10 cellular contexts compared by ENCODE assay signal in the genomic region with DNA sequence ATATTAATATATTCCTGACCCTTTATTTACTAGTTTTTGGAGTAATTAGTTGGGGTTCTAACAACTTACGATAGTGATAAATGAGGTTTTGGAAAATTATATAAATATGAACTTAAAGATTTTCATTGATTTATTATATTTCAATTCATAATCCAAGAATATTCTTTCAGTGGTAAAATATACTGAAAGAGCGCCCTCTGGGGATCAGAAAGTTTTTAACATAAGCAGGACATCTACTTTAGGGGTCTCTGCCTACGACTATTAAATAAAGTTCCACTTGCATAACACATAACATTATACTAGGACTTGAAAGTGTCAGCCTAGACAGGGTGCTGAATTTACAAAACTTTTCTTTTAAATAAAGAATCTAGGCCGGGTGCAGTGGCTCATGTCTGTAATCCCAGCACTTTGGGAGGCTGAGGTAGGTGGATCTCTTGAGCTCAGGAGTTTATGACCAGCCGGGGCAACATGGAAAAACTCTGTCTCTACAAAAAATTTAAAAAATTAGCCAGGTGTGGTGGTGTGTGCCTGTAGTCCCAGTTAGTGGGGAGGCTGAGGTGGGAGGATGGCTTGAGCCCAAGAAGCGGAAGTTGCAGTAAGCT. TPM values are rescaled to one million over a fixed set of nuclear protein-coding genes. Genes with fewer than 3 reads are reported as not detected.
DNase-seq lines count a peak whose midpoint lies in the region; ATAC-seq, FAIRE-seq and TF ChIP-seq lines count a peak whose summit lies in the region.
"Had no signal": no experiment of that assay in that cellular context is flagged by ENCODE, and none has a peak within 500 bp of the region (broad histone marks: within the 10 kb centered on the region; RNA-seq: fewer than 3 reads in every experiment).

No MANE protein-coding gene starts in this region.

- peak; percentile 70 for TF ChIP-seq CTCF in CD4-positive, alpha-beta T cell (IDR thresholded peaks at IDR 0.05)
- TF ChIP-seq CTCF in astrocyte (IDR thresholded peaks at IDR 0.05; ENCODE audit: insufficient read depth, low read depth, low read length) (peak; percentile 51), liver (IDR thresholded peaks at IDR 0.05; ENCODE audit: low read depth, low read length, missing input control) (peak; percentile 30)

- intact Hi-C loops in CD4-positive, alpha-beta T cell (cut with DNase I, micrococcal nuclease) = no loop called here

- ATAC-seq in CD4-positive, alpha-beta T cell (ENCODE audit: poor library complexity) = no peak
- ATAC-seq in GM21360 (IDR thresholded peaks at IDR 0.05; ENCODE audit: unreplicated experiment) (no peak), GM18907 (IDR thresholded peaks at IDR 0.05; ENCODE audit: unreplicated experiment) (no peak)

- peak overlapping the region; percentile 44 for H3K27ac Mint-ChIP-seq in CD4-positive, alpha-beta T cell
- no peak overlapping the region for H3K27ac Mint-ChIP-seq in astrocyte (ENCODE audit: unreplicated experiment)

- peaks cover 83% of the 10 kb centered on the region for H3K36me3 Mint-ChIP-seq in CD4-positive, alpha-beta T cell (ENCODE audit: low read depth)
- H3K36me3 Mint-ChIP-seq in astrocyte (ENCODE audit: low read depth, unreplicated experiment) = peaks cover 2% of the 10 kb centered on the region

- no peaks in the 10 kb centered on the region for H3K27me3 Mint-ChIP-seq in CD4-positive, alpha-beta T cell
- H3K27me3 Mint-ChIP-seq in astrocyte (ENCODE audit: low read depth, unreplicated experiment) = no peaks in the 10 kb centered on the region

- peaks cover 40% of the 10 kb centered on the region for H3K4me1 Mint-ChIP-seq in CD4-positive, alpha-beta T cell (ENCODE audit: low read depth)
- H3K4me1 Mint-ChIP-seq in astrocyte (ENCODE audit: low read depth, unreplicated experiment) = peaks cover 12% of the 10 kb centered on the region

- CTCF ChIA-PET in CD4-positive, alpha-beta T cell (lab: Charles Lee) = interaction anchor here (0.6 to 1.3 kb wide), 5 partner anchors 9 to 178 kb away, joined by 3 read pairs; partner anchors contain the start of gene RFWD3

- H3K4me1 ChIP-seq in astrocyte (ENCODE audit: insufficient read depth, low read length) = peaks cover 11% of the 10 kb centered on the region
- peaks cover 0 to 10% (median 3%) of the 10 kb centered on the region in 4 donors for H3K4me1 ChIP-seq in liver (ENCODE audit: control insufficient read depth in 4 of 4, insufficient read depth in 4 of 4, low read length in 3 of 4)

- no peak overlapping the region for H3K4me2 ChIP-seq in astrocyte (ENCODE audit: low read length)

- peaks cover 32% of the 10 kb centered on the region for H4K20me1 ChIP-seq in astrocyte (ENCODE audit: insufficient read depth, low read length)

- H3K36me3 ChIP-seq in astrocyte (ENCODE audit: insufficient read depth, low read length) = peaks cover 31% of the 10 kb centered on the region
- H3K36me3 ChIP-seq in liver (ENCODE audit: control insufficient read depth in 4 of 4, insufficient read depth in 3 of 4, low read depth in 1 of 4, low read length in 3 of 4) = peaks cover 0 to 9% (median 2%) of the 10 kb centered on the region in 4 donors

- H3K79me2 ChIP-seq in astrocyte (ENCODE audit: insufficient read depth, low read length) = peaks cover 73% of the 10 kb centered on the region

- no peaks in the 10 kb centered on the region for H3K27me3 ChIP-seq in CD4-positive, alpha-beta T cell (ENCODE audit: control insufficient read depth, insufficient read depth, low read length)
- no peaks in the 10 kb centered on the region for H3K27me3 ChIP-seq in astrocyte (ENCODE audit: insufficient read depth, low read length)
- no peaks in the 10 kb centered on the region for H3K27me3 ChIP-seq in liver (ENCODE audit: control insufficient read depth in 4 of 4, insufficient read depth in 4 of 4, low read length in 3 of 4)

- peak; percentile 61 to 67 for TF ChIP-seq RAD21 in liver (IDR thresholded peaks at IDR 0.05)

- H2AFZ ChIP-seq in astrocyte (ENCODE audit: low read depth, low read length) = no peak overlapping the region

- H3K4me3 Mint-ChIP-seq in CD4-positive, alpha-beta T cell = no peak overlapping the region
- H3K4me3 Mint-ChIP-seq in astrocyte (ENCODE audit: unreplicated experiment) = no peak overlapping the region

- POLR2A ChIA-PET in CD4-positive, alpha-beta T cell (lab: Charles Lee) = interaction anchor here (1.5 kb wide), 1 partner anchor 50 kb away, joined by 4 read pairs; no protein-coding TSS in a partner anchor

- H3K9ac ChIP-seq in astrocyte (ENCODE audit: low read length) (no peak overlapping the region), liver (ENCODE audit: low read depth in 1 of 2, low read length in 2 of 2) (no peak overlapping the region)

- H3K4me3 ChIP-seq in astrocyte (ENCODE audit: insufficient read depth, low read depth, low read length) = no peak overlapping the region
- H3K4me3 ChIP-seq in liver (ENCODE audit: low read depth in 1 of 3, low read length in 3 of 3) = no peak overlapping the region

- H3K27ac ChIP-seq in CD4-positive, alpha-beta T cell (ENCODE audit: low read depth, low read length) = no peak overlapping the region
- no peak overlapping the region for H3K27ac ChIP-seq in astrocyte (ENCODE audit: low read depth, low read length)
- no peak overlapping the region for H3K27ac ChIP-seq in liver (ENCODE audit: low read depth in 1 of 2, low read length in 2 of 2)

- FAIRE-seq in astrocyte (lab: Jason Lieb, UNC) = no peak
- FAIRE-seq: colon had no signal

- no peaks in the 10 kb centered on the region for H3K9me3 Mint-ChIP-seq in CD4-positive, alpha-beta T cell
- no peaks in the 10 kb centered on the region for H3K9me3 Mint-ChIP-seq in astrocyte (ENCODE audit: unreplicated experiment)

- DNase-seq in CD4-positive, alpha-beta T cell = no peak
- DNase-seq in HT-29 (ENCODE audit: low spot score) = peak; percentile 22
- DNase-seq in astrocyte (ENCODE audit: low read depth) = no peak
- DNase-seq in iPS-NIHi7 (ENCODE audit: extremely low spot score) = no peak
- DNase-seq in activated CD4-positive, CD25-positive, alpha-beta regulatory T cell (lab: John Stamatoyannopoulos, UW) = no peak
- DNase-seq: NCI-H2107 had no signal

- no peaks in the 10 kb centered on the region for H3K9me3 ChIP-seq in CD4-positive, alpha-beta T cell (ENCODE audit: control insufficient read depth, low read length)
- H3K9me3 ChIP-seq in astrocyte (ENCODE audit: insufficient read depth, low read depth, low read length) = no peaks in the 10 kb centered on the region
- no peaks in the 10 kb centered on the region for H3K9me3 ChIP-seq in liver (ENCODE audit: control insufficient read depth in 4 of 4, low read length in 3 of 4)

- 79% methylated on average over 6 of the region's 6 CpGs for WGBS in liver

TF ChIP-seq in liver, 16 proteins besides CTCF, POLR2A, EP300 and RAD21:
- TF ChIP-seq FOXA1 (IDR thresholded peaks at IDR 0.05) = no peak
- TF ChIP-seq RXRA (IDR thresholded peaks at IDR 0.05) = no peak
- no peak for TF ChIP-seq SP1 (IDR thresholded peaks at IDR 0.05)
- no peak for TF ChIP-seq EGR1 (IDR thresholded peaks at IDR 0.05; ENCODE audit: low read depth in 2 of 2)
- TF ChIP-seq TAF1 (conservative IDR thresholded peaks at IDR 0.05) = no peak
- no peak for TF ChIP-seq HNF4G (IDR thresholded peaks at IDR 0.05)
- no peak for TF ChIP-seq REST (IDR thresholded peaks at IDR 0.05)
- no peak for TF ChIP-seq MAX (IDR thresholded peaks at IDR 0.05)
- no peak for TF ChIP-seq JUND (IDR thresholded peaks at IDR 0.05)

RNA-seq across cellular contexts. Expression of gene RFWD3, which starts 15.6 kb away (rescaled TPM):
- 10 to 100 TPM; 44.9 to 47.0 TPM for total RNA-seq in CD4-positive, alpha-beta T cell
- 42.5 and 52.4 TPM in 2 replicates for total RNA-seq in HT-29 (2014; rRNA removed; shearing (Covaris generic))
- total RNA-seq in astrocyte (32.2 and 34.3 TPM in 2 replicates), liver (10 to 100 TPM; 14.5 to 21.8 TPM)
- polyA plus RNA-seq in liver = 1 to 10 TPM; 2.4 to 3.6 TPM

RNA-seq across cellular contexts. Expression of gene GLG1, which starts 44.2 kb away (rescaled TPM):
- total RNA-seq in CD4-positive, alpha-beta T cell = 100 to 1,000 TPM; 110 to 114 TPM
- total RNA-seq in HT-29 (2014; rRNA removed; shearing (Covaris generic)) = 78.9 and 79.5 TPM in 2 replicates
- total RNA-seq in astrocyte (153 and 182 TPM in 2 replicates), liver (10 to 100 TPM; 70.7 to 71.5 TPM)
- 10 to 100 TPM; 22.2 to 25.1 TPM for polyA plus RNA-seq in liver

RNA-seq across cellular contexts. Expression of gene MLKL, which starts 49.6 kb away (rescaled TPM):
- 10 to 100 TPM; 29.1 to 30.0 TPM for total RNA-seq in CD4-positive, alpha-beta T cell
- total RNA-seq in HT-29 (2014; rRNA removed; shearing (Covaris generic)) = 19.3 and 27.5 TPM in 2 replicates
- total RNA-seq in astrocyte (5.6 and 6.2 TPM in 2 replicates), liver (1 to 10 TPM; 4.1 to 7.6 TPM)
- 1 to 10 TPM; 2.5 to 3.2 TPM for polyA plus RNA-seq in liver
